ENCODE assay signal across 26 cellular contexts in genomic region chr6:43532201-43532600, GRCh38. TPM values are rescaled to one million over a fixed set of nuclear protein-coding genes. Genes with fewer than 3 reads are reported as not detected.
DNase-seq lines count a peak whose midpoint lies in the region; ATAC-seq and TF ChIP-seq lines count a peak whose summit lies in the region.
"Had no signal": no experiment of that assay in that cellular context is flagged by ENCODE, and none has a peak within 500 bp of the region (broad histone marks: within the 10 kb centered on the region; RNA-seq: fewer than 3 reads in every experiment).

No MANE protein-coding gene starts in this region.

- H3K4me1 ChIP-seq in CD8-positive, alpha-beta T cell (ENCODE audit: insufficient read depth, low read length), result no peaks in the 10 kb centered on the region
- peaks cover 3% of the 10 kb centered on the region; the same call in 1 of the 2 replicates for H3K4me1 ChIP-seq in IMR-90 (ENCODE audit: control insufficient read depth, insufficient read depth, low read length)
- no peaks in the 10 kb centered on the region for H3K4me1 ChIP-seq in smooth muscle cell (ENCODE audit: low read depth)

- no peaks in the 10 kb centered on the region for H3K9me3 ChIP-seq in CD8-positive, alpha-beta T cell (ENCODE audit: low read length)
- H3K9me3 ChIP-seq in IMR-90 (ENCODE audit: control insufficient read depth, insufficient read depth, low read length) (no peaks in the 10 kb centered on the region), smooth muscle cell (replicated peaks; ENCODE audit: low read depth) (no peaks in the 10 kb centered on the region)

- CTCF ChIA-PET in CD8-positive, alpha-beta T cell (lab: Charles Lee), result no interaction called here
- CTCF ChIA-PET in IMR-90 (lab: Yijun Ruan, JAX), result no interaction called here

- no peak overlapping the region for H2BK5ac ChIP-seq in IMR-90 (ENCODE audit: low read depth, low read length, poor library complexity, severe bottlenecking)

- no peak overlapping the region for H2AK5ac ChIP-seq in IMR-90 (ENCODE audit: low read depth, low read length)

- POLR2A ChIA-PET in CD8-positive, alpha-beta T cell (lab: Charles Lee), result interaction anchor here (0.6 kb wide), 1 partner anchor 59 kb away, joined by 3 read pairs; no protein-coding TSS in a partner anchor
- POLR2A ChIA-PET in IMR-90 (lab: Charles Lee; ENCODE audit: unreplicated experiment), result no interaction called here

- peaks cover 72% of the 10 kb centered on the region for H3K36me3 Mint-ChIP-seq in CD8-positive, alpha-beta T cell

- H3K79me2 ChIP-seq in smooth muscle cell (ENCODE audit: low read depth), result no peaks in the 10 kb centered on the region

- no peak overlapping the region for H2AFZ ChIP-seq in IMR-90 (replicated peaks; ENCODE audit: low read length, poor library complexity)
- no peak overlapping the region for H2AFZ ChIP-seq in smooth muscle cell (ENCODE audit: low read depth)

- H3K36me3 ChIP-seq in CD8-positive, alpha-beta T cell (ENCODE audit: insufficient read depth, low read length), result peaks cover 34% of the 10 kb centered on the region
- peaks cover 28% of the 10 kb centered on the region for H3K36me3 ChIP-seq in IMR-90 (ENCODE audit: control insufficient read depth, insufficient read depth, low read length)
- peaks cover 12% of the 10 kb centered on the region for H3K36me3 ChIP-seq in smooth muscle cell (ENCODE audit: low read depth)
- H3K36me3 ChIP-seq in H7 (replicated peaks; ENCODE audit: control insufficient read depth, insufficient read depth, low read length), result peaks cover 45% of the 10 kb centered on the region

- no peak overlapping the region for H4K91ac ChIP-seq in IMR-90 (ENCODE audit: insufficient read depth, low read depth, low read length)

- in situ Hi-C loops in IMR-90 (cut with MboI; ENCODE audit: low sequenced_read_pairs), result no loop called here

- ATAC-seq in CD8-positive, alpha-beta T cell, result no peak
- peak; percentile 17; the same call in 1 of the 2 replicates for ATAC-seq in IMR-90 (ENCODE audit: low read depth)
- no peak for ATAC-seq in HG03025 (IDR thresholded peaks at IDR 0.05; ENCODE audit: low FRiP score, unreplicated experiment)
- ATAC-seq: HepG2 had no signal

- DNase-seq in CD8-positive, alpha-beta T cell, result no peak
- DNase-seq in IMR-90 (peak; percentile 28), mesenteric fat pad (ENCODE audit: low spot score) (peak; percentile 57), smooth muscle cell (lab: John Stamatoyannopoulos, UW; ENCODE audit: unreplicated experiment) (no peak), H7 (no peak), NCI-H1694 treated with DMSO at 0.1 percent for 48 hours (lab: John Stamatoyannopoulos, UW) (no peak)
- DNase-seq: ACHN; AML-193; C1 segment of cervical spinal cord; DMS53; KBM-7; MM.1S; NCI-H1048; NCI-H1436; NCI-H2029; NCI-H2171; NCI-H345; NCI-H524; NCI-H774; NK-92 treated with Interleukin-12 subunit alpha and Interleukin-12 subunit beta, amount 100 ng/mL, for 24 hours; SHP77 treated with DMSO at 0.1 percent for 48 hours had no signal

- no peaks in the 10 kb centered on the region for H3K79me1 ChIP-seq in IMR-90 (ENCODE audit: low read depth in 1 of 2, low read length in 2 of 2)

- no peak overlapping the region for H3K4me3 ChIP-seq in CD8-positive, alpha-beta T cell (ENCODE audit: low read depth, low read length)
- H3K4me3 ChIP-seq in IMR-90 (ENCODE audit: insufficient read depth, low read depth, low read length) (no peak overlapping the region), smooth muscle cell (no peak overlapping the region), H7 (ENCODE audit: insufficient read depth, low read depth, low read length) (no peak overlapping the region)
- H3K4me3 ChIP-seq: SK-N-MC had no signal

- peak overlapping the region; percentile 16 for H3K27ac Mint-ChIP-seq in CD8-positive, alpha-beta T cell

- no TSS peak for BruUV-seq in IMR-90 (replicated peaks; lab: Mats Ljungman, UMichigan)

- H3K56ac ChIP-seq in IMR-90 (ENCODE audit: extremely low read depth, insufficient read depth, low read length), result no peak overlapping the region

- no peak for TF ChIP-seq RAD21 in IMR-90 (IDR thresholded peaks at IDR 0.05; ENCODE audit: low read length)

- H4K5ac ChIP-seq in IMR-90 (ENCODE audit: low read depth, low read length), result no peak overlapping the region

- no peak for TF ChIP-seq CTCF in CD8-positive, alpha-beta T cell (IDR thresholded peaks at IDR 0.05)
- TF ChIP-seq CTCF in IMR-90 (conservative IDR thresholded peaks at IDR 0.05; ENCODE audit: low read depth, low read length), result no peak
- no peak for TF ChIP-seq CTCF in smooth muscle cell (IDR thresholded peaks at IDR 0.05; ENCODE audit: borderline replicate concordance, insufficient read depth, poor library complexity, severe bottlenecking)

- H4K8ac ChIP-seq in IMR-90 (ENCODE audit: low read depth in 2 of 2, low read length in 2 of 2), result no peak overlapping the region

- H2BK15ac ChIP-seq in IMR-90 (ENCODE audit: low read depth, low read length), result no peak overlapping the region

- no peak overlapping the region for H3K23ac ChIP-seq in IMR-90 (ENCODE audit: low read depth, low read length)

- TF ChIP-seq POLR2A in IMR-90 (IDR thresholded peaks at IDR 0.05; ENCODE audit: low read depth, low read length), result no peak

- no peaks in the 10 kb centered on the region for H3K27me3 ChIP-seq in CD8-positive, alpha-beta T cell (ENCODE audit: insufficient read depth, low read length)
- H3K27me3 ChIP-seq in IMR-90 (ENCODE audit: control insufficient read depth, insufficient read depth, low read length) (no peaks in the 10 kb centered on the region), smooth muscle cell (ENCODE audit: low read depth) (no peaks in the 10 kb centered on the region), H7 (ENCODE audit: control insufficient read depth, insufficient read depth, low read length) (no peaks in the 10 kb centered on the region)

- H3K27ac ChIP-seq in CD8-positive, alpha-beta T cell (ENCODE audit: low read depth, low read length), result no peak overlapping the region
- H3K27ac ChIP-seq in IMR-90 (ENCODE audit: insufficient read depth, low read length), result no peak overlapping the region
- H3K27ac ChIP-seq in smooth muscle cell (ENCODE audit: low read depth), result peak overlapping the region; percentile 7
- H3K27ac ChIP-seq: HL-60, RWPE1, SK-N-MC had no signal

- WGBS in IMR-90 (ENCODE audit: extremely low coverage in 2 of 2, insufficient read length in 1 of 2), 2 experiments, result no CpG with 5 or more reads among the region's 1 CpG
- 83% methylated on average over 1 of the region's 1 CpG for WGBS in smooth muscle cell (ENCODE audit: low lambda C conversion rate)

- no peaks in the 10 kb centered on the region for H3K9me3 Mint-ChIP-seq in CD8-positive, alpha-beta T cell

- no peak overlapping the region for H2BK20ac ChIP-seq in IMR-90 (ENCODE audit: low read depth, low read length)

- H3K14ac ChIP-seq in IMR-90 (replicated peaks; ENCODE audit: low read depth, low read length), result no peak overlapping the region

- no peak overlapping the region for H2AK9ac ChIP-seq in IMR-90 (replicated peaks; ENCODE audit: low read depth, low read length, poor library complexity)

- intact Hi-C loops in CD8-positive, alpha-beta T cell (cut with DNase I, micrococcal nuclease), result no loop called here
- intact Hi-C loops in IMR-90 (cut with micrococcal nuclease), result no loop called here

- dilution Hi-C loops in IMR-90 (cut with HindIII; ENCODE audit: low sequenced_read_pairs, unreplicated experiment), result no loop called here

- H3K9me1 ChIP-seq in IMR-90 (ENCODE audit: insufficient read depth, low read length), result no peaks in the 10 kb centered on the region

- no peak overlapping the region for H3K4me2 ChIP-seq in IMR-90 (ENCODE audit: low read depth, low read length)
- H3K4me2 ChIP-seq in smooth muscle cell, result no peak overlapping the region

- no peak overlapping the region for H3K4ac ChIP-seq in IMR-90 (ENCODE audit: low read depth, low read length)

- no peak overlapping the region for H2BK120ac ChIP-seq in IMR-90 (ENCODE audit: low read depth, low read length)

- no peaks in the 10 kb centered on the region for H3F3A ChIP-seq in smooth muscle cell (ENCODE audit: low read depth)

- no peaks in the 10 kb centered on the region for H3K4me1 Mint-ChIP-seq in CD8-positive, alpha-beta T cell (ENCODE audit: low read depth)

- H3K18ac ChIP-seq in IMR-90 (ENCODE audit: low read depth, low read length), result no peak overlapping the region

- H4K20me1 ChIP-seq in IMR-90 (ENCODE audit: insufficient read depth, low read length) (no peaks in the 10 kb centered on the region), smooth muscle cell (ENCODE audit: low read depth) (no peaks in the 10 kb centered on the region)

- H3K4me3 Mint-ChIP-seq in CD8-positive, alpha-beta T cell, result no peak overlapping the region

- H3K9ac ChIP-seq in IMR-90 (ENCODE audit: low read depth, low read length) (no peak overlapping the region), smooth muscle cell (ENCODE audit: low read depth) (no peak overlapping the region)

- H3K27me3 Mint-ChIP-seq in CD8-positive, alpha-beta T cell (ENCODE audit: low read depth), result no peaks in the 10 kb centered on the region

RNA-seq across cellular contexts. Expression of gene POLR1C, which starts 15.3 kb away (rescaled TPM):
- total RNA-seq in CD8-positive, alpha-beta T cell, result 10 to 100 TPM; 73.9 to 74.0 TPM
- total RNA-seq in IMR-90 (2012; rRNA removed) (69.4 and 72.6 TPM in 2 replicates), mesenteric fat pad (37.3 TPM), smooth muscle cell (27.0 and 33.4 TPM in 2 replicates)
- polyA plus RNA-seq in IMR-90 (2012; rRNA removed) (46.1 and 48.4 TPM in 2 replicates), smooth muscle cell (21.0 and 39.8 TPM in 2 replicates)
- 15.8 and 35.9 TPM in 2 replicates for polyA plus RNA-seq in IMR-90 (2012; cell fraction: cytosol; rRNA removed)
- 38.4 and 105 TPM in 2 replicates for polyA plus RNA-seq in IMR-90 (2012; cell fraction: nucleus; rRNA removed; ENCODE audit: low replicate concordance)
- total RNA-seq in H7 (2014; rRNA removed; shearing (Covaris generic)), result 40.3 and 40.8 TPM in 2 replicates

RNA-seq across cellular contexts. Expression of gene YIPF3, which starts 15.5 kb away (rescaled TPM):
- 10 to 100 TPM; 51.0 to 52.5 TPM for total RNA-seq in CD8-positive, alpha-beta T cell
- total RNA-seq in IMR-90 (2012; rRNA removed), result 114 and 120 TPM in 2 replicates
- polyA plus RNA-seq in IMR-90 (2012; rRNA removed), result 193 and 207 TPM in 2 replicates
- polyA plus RNA-seq in IMR-90 (2012; cell fraction: cytosol; rRNA removed), result 112 and 320 TPM in 2 replicates
- 295 and 320 TPM in 2 replicates for polyA plus RNA-seq in IMR-90 (2012; cell fraction: nucleus; rRNA removed; ENCODE audit: low replicate concordance)
- 72.5 TPM for total RNA-seq in mesenteric fat pad
- 145 and 199 TPM in 2 replicates for total RNA-seq in smooth muscle cell
- 181 and 182 TPM in 2 replicates for polyA plus RNA-seq in smooth muscle cell
- total RNA-seq in H7 (2014; rRNA removed; shearing (Covaris generic)), result 92.9 and 102 TPM in 2 replicates

RNA-seq across cellular contexts. Expression of gene LRRC73, which starts 22.1 kb away (rescaled TPM):
- under 1 TPM; 0.56 to 0.90 TPM for total RNA-seq in CD8-positive, alpha-beta T cell
- total RNA-seq in IMR-90 (2012; rRNA removed) (under 0.01 TPM in 2 replicates), mesenteric fat pad (0.45 TPM), smooth muscle cell (0.09 and 2.1 TPM in 2 replicates)
- polyA plus RNA-seq in IMR-90 (2012; rRNA removed) (0.23 and 0.31 TPM in 2 replicates), smooth muscle cell (1.8 and 2.2 TPM in 2 replicates)
- polyA plus RNA-seq in IMR-90 (2012; cell fraction: cytosol; rRNA removed), result 0.51 and 0.55 TPM in 2 replicates
- 0.26 and 0.49 TPM in 2 replicates for polyA plus RNA-seq in IMR-90 (2012; cell fraction: nucleus; rRNA removed; ENCODE audit: low replicate concordance)
- 0.26 TPM in 1 of 2 replicates, not detected in the other for total RNA-seq in H7 (2014; rRNA removed; shearing (Covaris generic))

RNA-seq across cellular contexts. Expression of gene XPO5, which starts 43.6 kb away (rescaled TPM):
- 10 to 100 TPM; 29.6 to 39.9 TPM for total RNA-seq in CD8-positive, alpha-beta T cell
- total RNA-seq in IMR-90 (2012; rRNA removed) (30.0 and 30.1 TPM in 2 replicates), mesenteric fat pad (43.6 TPM), smooth muscle cell (20.0 and 31.9 TPM in 2 replicates)
- polyA plus RNA-seq in IMR-90 (2012; rRNA removed) (27.3 and 29.0 TPM in 2 replicates), smooth muscle cell (10.9 and 11.7 TPM in 2 replicates)
- 7.0 and 15.6 TPM in 2 replicates for polyA plus RNA-seq in IMR-90 (2012; cell fraction: cytosol; rRNA removed)
- polyA plus RNA-seq in IMR-90 (2012; cell fraction: nucleus; rRNA removed; ENCODE audit: low replicate concordance), result 25.4 and 42.1 TPM in 2 replicates
- 70.9 and 78.3 TPM in 2 replicates for total RNA-seq in H7 (2014; rRNA removed; shearing (Covaris generic))

RNA-seq across cellular contexts. Expression of gene POLH, which starts 43.8 kb away (rescaled TPM):
- total RNA-seq in CD8-positive, alpha-beta T cell, result 1 to 10 TPM; 3.4 to 3.7 TPM
- total RNA-seq in IMR-90 (2012; rRNA removed) (25.8 and 26.0 TPM in 2 replicates), mesenteric fat pad (10.7 TPM), smooth muscle cell (13.3 and 16.8 TPM in 2 replicates)
- polyA plus RNA-seq in IMR-90 (2012; rRNA removed) (13.1 and 13.3 TPM in 2 replicates), smooth muscle cell (8.4 and 18.2 TPM in 2 replicates)
- 4.7 and 6.3 TPM in 2 replicates for polyA plus RNA-seq in IMR-90 (2012; cell fraction: cytosol; rRNA removed)
- polyA plus RNA-seq in IMR-90 (2012; cell fraction: nucleus; rRNA removed; ENCODE audit: low replicate concordance), result 3.2 and 14.1 TPM in 2 replicates
- total RNA-seq in H7 (2014; rRNA removed; shearing (Covaris generic)), result 4.7 and 5.0 TPM in 2 replicates

Comparison
In these comparisons a context has a peak if more than half of its experiments do, and no peak if none do; other contexts are left out.
1. DNase-seq: peak in IMR-90 (single experiment) and mesenteric fat pad (single experiment); none in CD8-positive, alpha-beta T cell (0 of 7), smooth muscle cell (single experiment), H7 (single experiment) and NCI-H1694 treated with DMSO at 0.1 percent for 48 hours (single experiment).